35 cellular contexts compared by ENCODE assay signal in the genomic region with DNA sequence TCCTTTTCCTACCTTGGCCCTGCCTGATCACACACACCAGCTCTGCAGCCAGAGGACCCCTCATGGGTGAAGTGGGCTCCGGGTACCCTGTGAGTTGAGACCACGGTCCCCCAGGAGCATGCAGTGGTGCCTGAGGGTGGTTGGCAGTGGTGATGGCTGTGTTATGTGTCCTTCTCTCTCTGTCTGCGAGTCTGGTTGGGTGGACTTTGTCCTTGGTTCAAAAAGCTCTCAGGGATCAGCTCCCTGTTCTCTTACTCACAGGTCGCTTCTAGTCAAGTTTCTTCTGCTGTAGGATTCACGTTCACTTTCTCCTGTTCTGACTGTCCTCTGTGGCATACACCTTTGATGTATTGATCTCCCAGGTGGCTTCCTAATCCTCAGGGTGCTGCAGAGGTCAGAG.
"Had no signal": no experiment of that assay in that cellular context is flagged by ENCODE, and none has a peak within 500 bp of the region (broad histone marks: within the 10 kb centered on the region; RNA-seq: fewer than 3 reads in every experiment).

No MANE protein-coding gene starts in this region.

- H3K36me3 ChIP-seq: MG63 had no signal

- H3K4me3 ChIP-seq: MG63 had no signal

- DNase-seq: Karpas-422, Kasumi-1, MG63, MM.1S, MV-4-11, NCI-H1048, NCI-H1092, NCI-H1092 treated with DMSO at 0.1 percent for 48 hours, NCI-H1105, NCI-H1105 treated with DMSO at 0.1 percent for 48 hours, NCI-H1417, NCI-H1417 treated with DMSO at 0.1 percent for 48 hours, NCI-H1436, NCI-H1436 treated with DMSO at 0.1 percent for 48 hours, NCI-H146, NCI-H1694, NCI-H1694 treated with DMSO at 0.1 percent for 48 hours, NCI-H187, NCI-H187 treated with DMSO at 0.1 percent for 48 hours, NCI-H1930, NCI-H2029, NCI-H2029 treated with DMSO at 0.1 percent for 48 hours, NCI-H2081, NCI-H2081 treated with DMSO at 0.1 percent for 48 hours, NCI-H2107, NCI-H2171, NCI-H2171 treated with DMSO at 0.1 percent for 48 hours, NCI-H2227 treated with DMSO at 0.1 percent for 48 hours, NCI-H226, NCI-H345, NCI-H446, NCI-H446 treated with DMSO at 0.1 percent for 48 hours, NCI-H510A, NCI-H510A treated with DMSO at 0.1 percent for 48 hours, NCI-H524 had no signal

- H3K9me3 ChIP-seq: MG63 had no signal

- H3K27me3 ChIP-seq: MG63 had no signal
